15 cellular contexts compared by ENCODE assay signal in the genomic region with DNA sequence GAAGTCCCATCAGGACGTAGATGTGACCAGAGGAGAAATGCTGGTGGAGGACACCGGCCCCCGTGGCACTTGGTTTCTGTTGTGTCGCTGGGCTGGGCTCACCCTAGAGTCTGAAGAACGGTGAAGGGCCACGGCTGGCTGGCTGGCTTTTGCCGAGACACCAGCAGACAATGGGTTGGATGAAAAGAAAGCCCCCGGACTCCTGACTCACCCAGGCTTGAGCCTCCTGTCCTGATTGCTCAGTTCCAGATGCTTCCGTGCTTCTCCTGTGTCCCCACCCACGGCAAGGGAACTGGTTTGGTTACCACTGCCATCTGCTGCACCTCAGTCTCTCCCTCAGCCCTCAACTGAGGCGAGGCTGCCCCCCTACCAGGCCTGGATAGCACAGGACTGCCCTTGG. TPM values are rescaled to one million over a fixed set of nuclear protein-coding genes. Genes with fewer than 3 reads are reported as not detected.
DNase-seq lines count a peak whose midpoint lies in the region; ATAC-seq and TF ChIP-seq lines count a peak whose summit lies in the region.
"Had no signal": no experiment of that assay in that cellular context is flagged by ENCODE, and none has a peak within 500 bp of the region (broad histone marks: within the 10 kb centered on the region; RNA-seq: fewer than 3 reads in every experiment).

No MANE protein-coding gene starts in this region.

- peak overlapping the region; percentile 94 for H3K27ac ChIP-seq in angular gyrus (ENCODE audit: low read depth, low read length)
- no peak overlapping the region for H3K27ac ChIP-seq in foreskin keratinocyte
- H3K27ac ChIP-seq in prostate gland, result peak overlapping the region; percentile 32 to 66
- H3K27ac ChIP-seq in transverse colon, result peak overlapping the region; percentile 74 to 85 (median 77)
- H3K27ac ChIP-seq: C4-2B had no signal

- no peaks in the 10 kb centered on the region for H3K4me1 ChIP-seq in foreskin keratinocyte
- H3K4me1 ChIP-seq in prostate gland (replicated peaks), result no peaks in the 10 kb centered on the region
- peaks cover 24 to 42% (median 27%) of the 10 kb centered on the region in 4 donors for H3K4me1 ChIP-seq in transverse colon

- in situ Hi-C loops in transverse colon (cut with MboI; ENCODE audit: low pct_ligation_motif_present in 1 of 4, low pct_unique_long_range_greater_than_20kb in 1 of 4, low sequenced_read_pairs in 3 of 4), result loop anchor here in 2 of 4 donors (25.0 kb wide), 2 partner anchors 102 to 227 kb away; a partner anchor contains a TSS

- H3K27me3 ChIP-seq in foreskin keratinocyte, result no peaks in the 10 kb centered on the region
- no peaks in the 10 kb centered on the region for H3K27me3 ChIP-seq in prostate gland (replicated peaks; ENCODE audit: insufficient read depth)
- no peaks in the 10 kb centered on the region for H3K27me3 ChIP-seq in transverse colon

- H3K27me3 Mint-ChIP-seq in activated T-helper 1 cell treated with anti-CD3 and anti-CD28 coated beads, Interleukin-12 subunit alpha, Interleukin-12 subunit beta, Interleukin-2, Interleukin-4 antibody, amounts not matched to agents 30 ng/mL and 10 ng/mL and 1 ng/mL, durations not matched to agents 14 hours and 24 hours and 36 hours (ENCODE audit: insufficient read depth), result peaks cover 2% of the 10 kb centered on the region
- H3K27me3 Mint-ChIP-seq: naive B cell had no signal

- no peak overlapping the region for H3K4me3 Mint-ChIP-seq in activated T-helper 1 cell treated with anti-CD3 and anti-CD28 coated beads, Interleukin-12 subunit alpha, Interleukin-12 subunit beta, Interleukin-2, Interleukin-4 antibody, amounts not matched to agents 30 ng/mL and 10 ng/mL and 1 ng/mL, durations not matched to agents 14 hours and 24 hours and 36 hours
- H3K4me3 Mint-ChIP-seq: activated T-cell treated with anti-CD3 and anti-CD28 coated beads, Interleukin-2, amount 50 U/mL, for 72 hours; naive B cell had no signal

- TF ChIP-seq EP300 in transverse colon (IDR thresholded peaks at IDR 0.05; ENCODE audit: low read depth), result no peak

- H3K4me3 ChIP-seq in prostate gland (no peak overlapping the region), transverse colon (no peak overlapping the region)

- H3K36me3 Mint-ChIP-seq in activated T-helper 1 cell treated with anti-CD3 and anti-CD28 coated beads, Interleukin-12 subunit alpha, Interleukin-12 subunit beta, Interleukin-2, Interleukin-4 antibody, amounts not matched to agents 30 ng/mL and 10 ng/mL and 1 ng/mL, durations not matched to agents 14 hours and 24 hours and 36 hours (ENCODE audit: low read depth), result no peaks in the 10 kb centered on the region
- H3K36me3 Mint-ChIP-seq: naive B cell had no signal

- peak; percentile 32 for TF ChIP-seq CTCF in foreskin keratinocyte (conservative IDR thresholded peaks at IDR 0.05)
- no peak for TF ChIP-seq CTCF in prostate gland (IDR thresholded peaks at IDR 0.05)
- no peak for TF ChIP-seq CTCF in transverse colon (IDR thresholded peaks at IDR 0.05)

- ATAC-seq in foreskin keratinocyte, result peak; percentile 37
- ATAC-seq: activated T-cell treated with anti-CD3 and anti-CD28 coated beads, Interleukin-2, amount 50 U/mL, for 72 hours had no signal

- no peaks in the 10 kb centered on the region for H3K4me1 Mint-ChIP-seq in activated T-helper 1 cell treated with anti-CD3 and anti-CD28 coated beads, Interleukin-12 subunit alpha, Interleukin-12 subunit beta, Interleukin-2, Interleukin-4 antibody, amounts not matched to agents 30 ng/mL and 10 ng/mL and 1 ng/mL, durations not matched to agents 14 hours and 24 hours and 36 hours (ENCODE audit: low read depth)

- no peaks in the 10 kb centered on the region for H3K36me3 ChIP-seq in prostate gland
- H3K36me3 ChIP-seq in transverse colon, result no peaks in the 10 kb centered on the region

- WGBS in prostate gland, result 89% methylated on average over 10 of the region's 11 CpGs
- 85 to 100% methylated on average over 1 to 11 of the region's 11 CpGs for WGBS in transverse colon (ENCODE audit: low coverage in 1 of 2), 2 donors

- no peak for DNase-seq in foreskin keratinocyte
- no peak for DNase-seq in prostate gland (ENCODE audit: low spot score)
- no peak for DNase-seq in transverse colon
- DNase-seq in stimulated activated CD4-positive, alpha-beta T cell treated with anti-CD3 and anti-CD28 coated beads, Interleukin-4, amount 100 ng/mL, for 24 hours, result no peak
- no peak for DNase-seq in activated T-helper 1 cell treated with anti-CD3 and anti-CD28 coated beads, Interleukin-12 subunit alpha, Interleukin-12 subunit beta, Interleukin-2, Interleukin-4 antibody, amounts not matched to agents 30 ng/mL and 10 ng/mL and 1 ng/mL, durations not matched to agents 14 hours and 24 hours and 36 hours (ENCODE audit: low spot score)
- no peak for DNase-seq in medulla oblongata (ENCODE audit: extremely low spot score)
- no peak for DNase-seq in DMS 273 (lab: John Stamatoyannopoulos, UW; ENCODE audit: unreplicated experiment)
- DNase-seq: activated CD4-positive, alpha-beta T cell treated with anti-CD3 and anti-CD28 coated beads, Interleukin-2, amount 50 U/mL, for 1 hour; activated T-cell treated with anti-CD3 and anti-CD28 coated beads, Interleukin-2, amount 50 U/mL, for 72 hours; amniotic stem cell; DND-41; naive B cell; NCI-H2171 had no signal

- H3K9me3 Mint-ChIP-seq in activated T-helper 1 cell treated with anti-CD3 and anti-CD28 coated beads, Interleukin-12 subunit alpha, Interleukin-12 subunit beta, Interleukin-2, Interleukin-4 antibody, amounts not matched to agents 30 ng/mL and 10 ng/mL and 1 ng/mL, durations not matched to agents 14 hours and 24 hours and 36 hours, result no peaks in the 10 kb centered on the region
- H3K9me3 Mint-ChIP-seq: activated T-cell treated with anti-CD3 and anti-CD28 coated beads, Interleukin-2, amount 50 U/mL, for 72 hours; naive B cell had no signal

- H3K9me3 ChIP-seq in prostate gland (no peaks in the 10 kb centered on the region), transverse colon (no peaks in the 10 kb centered on the region)

- TF ChIP-seq POLR2A in prostate gland (IDR thresholded peaks at IDR 0.05) (no peak), transverse colon (IDR thresholded peaks at IDR 0.05) (no peak)

- intact Hi-C loops in prostate gland (cut with DNase I), result loop anchor here (2.0 kb wide), 1 partner anchor 19 kb away; no protein-coding TSS in a partner anchor
- intact Hi-C loops in transverse colon (cut with DNase I; ENCODE audit: low total_unique reads), result loop anchor here (2.0 kb wide), 1 partner anchor 17 kb away; no protein-coding TSS in a partner anchor
- intact Hi-C loops in activated T-helper 1 cell treated with anti-CD3 and anti-CD28 coated beads, Interleukin-12 subunit alpha, Interleukin-12 subunit beta, Interleukin-2, Interleukin-4 antibody, amounts not matched to agents 30 ng/mL and 10 ng/mL and 1 ng/mL, durations not matched to agents 14 hours and 24 hours and 36 hours (cut with micrococcal nuclease), result no loop called here

- H3K27ac Mint-ChIP-seq in activated T-helper 1 cell treated with anti-CD3 and anti-CD28 coated beads, Interleukin-12 subunit alpha, Interleukin-12 subunit beta, Interleukin-2, Interleukin-4 antibody, amounts not matched to agents 30 ng/mL and 10 ng/mL and 1 ng/mL, durations not matched to agents 14 hours and 24 hours and 36 hours, result no peak overlapping the region
- H3K27ac Mint-ChIP-seq: activated T-cell treated with anti-CD3 and anti-CD28 coated beads, Interleukin-2, amount 50 U/mL, for 72 hours had no signal

RNA-seq across cellular contexts. Expression of a gene that starts 10.4 kb away (rescaled TPM):
- total RNA-seq in foreskin keratinocyte (0.28 and 0.34 TPM in 2 replicates), prostate gland (1 to 10 TPM in 1 of 2 donors, not detected in 1; 1.0 TPM), transverse colon (under 1 TPM in 1 of 4 donors, not detected in 3; 0.32 TPM)
- polyA plus RNA-seq in foreskin keratinocyte, result 0.14 and 0.21 TPM in 2 replicates
- total RNA-seq in activated T-helper 1 cell treated with anti-CD3 and anti-CD28 coated beads, Interleukin-12 subunit alpha, Interleukin-12 subunit beta, Interleukin-2, Interleukin-4 antibody, amounts not matched to agents 30 ng/mL and 10 ng/mL and 1 ng/mL, durations not matched to agents 14 hours and 24 hours and 36 hours, result not detected in 2 replicates

RNA-seq across cellular contexts. Expression of a gene that starts 23.0 kb away (rescaled TPM):
- total RNA-seq in foreskin keratinocyte, result 7.7 and 8.1 TPM in 2 replicates
- 6.0 and 6.5 TPM in 2 replicates for polyA plus RNA-seq in foreskin keratinocyte
- total RNA-seq in prostate gland, result 10 to 100 TPM; 19.1 to 28.5 TPM
- total RNA-seq in transverse colon, result 10 to 100 TPM in 2 of 4 donors, 1 to 10 TPM in 2; 8.1 to 51.7 (median 24.6) TPM
- 4.7 and 6.5 TPM in 2 replicates for total RNA-seq in activated T-helper 1 cell treated with anti-CD3 and anti-CD28 coated beads, Interleukin-12 subunit alpha, Interleukin-12 subunit beta, Interleukin-2, Interleukin-4 antibody, amounts not matched to agents 30 ng/mL and 10 ng/mL and 1 ng/mL, durations not matched to agents 14 hours and 24 hours and 36 hours

RNA-seq across cellular contexts. Expression of a gene that starts 29.8 kb away (rescaled TPM):
- 27.8 and 29.7 TPM in 2 replicates for total RNA-seq in foreskin keratinocyte
- polyA plus RNA-seq in foreskin keratinocyte, result 14.7 and 16.3 TPM in 2 replicates
- total RNA-seq in prostate gland, result 10 to 100 TPM; 15.0 to 26.5 TPM
- 10 to 100 TPM in 1 of 4 donors, 1 to 10 TPM in 3; 8.1 to 16.0 (median 9.3) TPM for total RNA-seq in transverse colon
- total RNA-seq in activated T-helper 1 cell treated with anti-CD3 and anti-CD28 coated beads, Interleukin-12 subunit alpha, Interleukin-12 subunit beta, Interleukin-2, Interleukin-4 antibody, amounts not matched to agents 30 ng/mL and 10 ng/mL and 1 ng/mL, durations not matched to agents 14 hours and 24 hours and 36 hours, result 61.2 and 64.9 TPM in 2 replicates

RNA-seq across cellular contexts. Expression of a gene that starts 37.4 kb away (rescaled TPM):
- total RNA-seq in foreskin keratinocyte, result 14.5 and 14.9 TPM in 2 replicates
- polyA plus RNA-seq in foreskin keratinocyte, result 12.0 and 13.2 TPM in 2 replicates
- total RNA-seq in prostate gland, result 10 to 100 TPM; 39.0 to 52.5 TPM
- total RNA-seq in transverse colon, result 10 to 100 TPM; 19.9 to 76.7 (median 23.1) TPM
- total RNA-seq in activated T-helper 1 cell treated with anti-CD3 and anti-CD28 coated beads, Interleukin-12 subunit alpha, Interleukin-12 subunit beta, Interleukin-2, Interleukin-4 antibody, amounts not matched to agents 30 ng/mL and 10 ng/mL and 1 ng/mL, durations not matched to agents 14 hours and 24 hours and 36 hours, result 12.7 TPM in 2 replicates
